ENCODE assay signal across 17 cellular contexts in genomic region chr3:196995646-196996355, GRCh38. TPM values are rescaled to one million over a fixed set of nuclear protein-coding genes. Genes with fewer than 3 reads are reported as not detected.
A peak's percentile ranks its signal among the peaks of the same experiment; 100 is the strongest.
DNase-seq lines count a peak whose midpoint lies in the region; ATAC-seq and TF ChIP-seq lines count a peak whose summit lies in the region.
"Had no signal": no experiment of that assay in that cellular context is flagged by ENCODE, and none has a peak within 500 bp of the region (broad histone marks: within the 10 kb centered on the region; RNA-seq: fewer than 3 reads in every experiment).

No MANE protein-coding gene starts in this region.

- H3K9me3 Mint-ChIP-seq in naive thymus-derived CD8-positive, alpha-beta T cell: no peaks in the 10 kb centered on the region
- H3K9me3 Mint-ChIP-seq: activated naive CD4-positive, alpha-beta T cell treated with anti-CD3 and anti-CD28 coated beads for 36 hours; T-helper 2 cell treated with Interferon-gamma antibody and Interleukin-4, amounts not matched to agents 5 μg/mL and 100 μg/mL, for 36 hours had no signal

- H3K27ac ChIP-seq in esophagus squamous epithelium (peak overlapping the region; percentile 7 to 72 (median 68)), suprapubic skin (no peak overlapping the region), stomach (no peak overlapping the region)
- H3K27ac ChIP-seq: A549, cardiac muscle cell had no signal

- no peak overlapping the region for H3K4me3 ChIP-seq in esophagus squamous epithelium
- H3K4me3 ChIP-seq in suprapubic skin: no peak overlapping the region
- H3K4me3 ChIP-seq in stomach: no peak overlapping the region
- H3K4me3 ChIP-seq: A549, cardiac muscle cell had no signal

- H3K27me3 ChIP-seq in esophagus squamous epithelium (no peaks in the 10 kb centered on the region), suprapubic skin (no peaks in the 10 kb centered on the region), stomach (no peaks in the 10 kb centered on the region)
- H3K27me3 ChIP-seq: cardiac muscle cell had no signal

- POLR2A ChIA-PET in naive thymus-derived CD8-positive, alpha-beta T cell (lab: Charles Lee): no interaction called here

- no peaks in the 10 kb centered on the region for H3K27me3 Mint-ChIP-seq in naive thymus-derived CD8-positive, alpha-beta T cell

- TF ChIP-seq CTCF in esophagus squamous epithelium (IDR thresholded peaks at IDR 0.05) (no peak), suprapubic skin (IDR thresholded peaks at IDR 0.05) (no peak), stomach (IDR thresholded peaks at IDR 0.05) (no peak)

- H3K36me3 ChIP-seq in esophagus squamous epithelium: no peaks in the 10 kb centered on the region
- no peaks in the 10 kb centered on the region for H3K36me3 ChIP-seq in suprapubic skin
- no peaks in the 10 kb centered on the region for H3K36me3 ChIP-seq in stomach
- H3K36me3 ChIP-seq: cardiac muscle cell had no signal

- WGBS in esophagus squamous epithelium, 2 donors: 61% methylated on average over 12 to 14 of the region's 14 CpGs
- WGBS in suprapubic skin: 73% methylated on average over 13 of the region's 14 CpGs
- WGBS in stomach, 5 donors: 80 to 89% (median 87%) methylated on average over 14 of the region's 14 CpGs

- no peak for ATAC-seq in activated CD4-positive, CD25-positive, alpha-beta regulatory T cell treated with anti-CD3 and anti-CD28 coated beads, Interleukin-2, amount 50 U/mL, for 24 hours
- no peak for ATAC-seq in naive thymus-derived CD8-positive, alpha-beta T cell
- ATAC-seq: A549, HCT116, right cardiac atrium had no signal

- TF ChIP-seq EP300 in suprapubic skin (IDR thresholded peaks at IDR 0.05) (no peak), stomach (IDR thresholded peaks at IDR 0.05) (no peak)

- H3K4me1 ChIP-seq in esophagus squamous epithelium: peaks cover 0 to 21% (median 7%) of the 10 kb centered on the region in 3 donors
- H3K4me1 ChIP-seq in suprapubic skin: peaks cover 8% of the 10 kb centered on the region
- H3K4me1 ChIP-seq in stomach: no peaks in the 10 kb centered on the region
- H3K4me1 ChIP-seq: A549 had no signal

- H3K4me3 Mint-ChIP-seq in naive thymus-derived CD8-positive, alpha-beta T cell: no peak overlapping the region
- H3K4me3 Mint-ChIP-seq: activated naive CD4-positive, alpha-beta T cell treated with anti-CD3 and anti-CD28 coated beads for 36 hours; T-helper 2 cell treated with Interferon-gamma antibody and Interleukin-4, amounts not matched to agents 5 μg/mL and 100 μg/mL, for 36 hours had no signal

- peaks cover 0 to under 1% (median 0%) of the 10 kb centered on the region in 4 donors for H3K4me1 Mint-ChIP-seq in naive thymus-derived CD8-positive, alpha-beta T cell

- H3K9me3 ChIP-seq in esophagus squamous epithelium (no peaks in the 10 kb centered on the region), suprapubic skin (no peaks in the 10 kb centered on the region), stomach (no peaks in the 10 kb centered on the region)
- H3K9me3 ChIP-seq: A549 had no signal

- TF ChIP-seq POLR2A in esophagus squamous epithelium (IDR thresholded peaks at IDR 0.05) (no peak), suprapubic skin (IDR thresholded peaks at IDR 0.05) (no peak), stomach (IDR thresholded peaks at IDR 0.05) (no peak)

- peak overlapping the region in 2 of 10 donors; percentile 5 to 17 for H3K27ac Mint-ChIP-seq in naive thymus-derived CD8-positive, alpha-beta T cell
- H3K27ac Mint-ChIP-seq: activated naive CD4-positive, alpha-beta T cell treated with anti-CD3 and anti-CD28 coated beads for 36 hours; T-helper 2 cell treated with Interferon-gamma antibody and Interleukin-4, amounts not matched to agents 5 μg/mL and 100 μg/mL, for 36 hours had no signal

- no peaks in the 10 kb centered on the region for H3K36me3 Mint-ChIP-seq in naive thymus-derived CD8-positive, alpha-beta T cell

- peak; percentile 17 for DNase-seq in activated CD4-positive, CD25-positive, alpha-beta regulatory T cell treated with anti-CD3 and anti-CD28 coated beads, Interleukin-2, amount 50 U/mL, for 72 hours
- DNase-seq in NCI-H2171 treated with DMSO at 0.1 percent for 48 hours (lab: John Stamatoyannopoulos, UW): peak; percentile 95
- DNase-seq in esophagus squamous epithelium (lab: John Stamatoyannopoulos, UW): no peak
- peak; percentile 31 to 47 for DNase-seq in suprapubic skin (ENCODE audit: low spot score in 2 of 2)
- DNase-seq in naive thymus-derived CD8-positive, alpha-beta T cell: no peak
- DNase-seq in stomach: no peak
- no peak for DNase-seq in activated T-cell treated with anti-CD3 and anti-CD28 coated beads, Interleukin-2, amount 50 U/mL, for 1 hour
- DNase-seq: activated CD4-positive, alpha-beta T cell treated with anti-CD3 and anti-CD28 coated beads, Interleukin-2, amount 50 U/mL, for 4 hours; activated naive CD4-positive, alpha-beta T cell treated with anti-CD3 and anti-CD28 coated beads for 36 hours; kidney glomerular epithelial cell; NCI-H446 treated with DMSO at 0.1 percent for 48 hours; right cardiac atrium had no signal

- intact Hi-C loops in esophagus squamous epithelium (cut with DNase I): no loop called here
- intact Hi-C loops in stomach (cut with DNase I; ENCODE audit: low total_unique reads): no loop called here

RNA-seq across cellular contexts. Expression of gene PIGZ, which starts 27.2 kb away (rescaled TPM):
- total RNA-seq in esophagus squamous epithelium (1 to 10 TPM; 3.4 to 8.8 (median 5.4) TPM), suprapubic skin (10 to 100 TPM; 11.0 to 17.4 (median 13.3) TPM), stomach (100 to 1,000 TPM in 1 of 5 donors, 10 to 100 TPM in 1, 1 to 10 TPM in 3; 1.2 to 125 (median 9.2) TPM)
- total RNA-seq in naive thymus-derived CD8-positive, alpha-beta T cell: under 1 TPM; 0.13 to 0.19 TPM
- under 1 TPM in 2 of 3 donors, not detected in 1; 0.32 to 0.55 TPM for polyA plus RNA-seq in naive thymus-derived CD8-positive, alpha-beta T cell
- 1 to 10 TPM; 3.0 to 5.6 (median 4.1) TPM for polyA plus RNA-seq in stomach

RNA-seq across cellular contexts. Expression of gene MELTF, which starts 33.8 kb away (rescaled TPM):
- total RNA-seq in esophagus squamous epithelium (1 to 10 TPM; 3.2 to 5.9 (median 3.9) TPM), suprapubic skin (10 to 100 TPM; 21.0 to 68.7 (median 34.4) TPM), stomach (1 to 10 TPM in 3 of 5 donors, under 1 TPM in 2; 0.45 to 4.4 (median 3.5) TPM)
- total RNA-seq in naive thymus-derived CD8-positive, alpha-beta T cell: 1 to 10 TPM in 1 of 2 experiments, under 1 TPM in 1; 0.36 to 1.2 TPM
- polyA plus RNA-seq in naive thymus-derived CD8-positive, alpha-beta T cell: under 1 TPM in 1 of 3 donors, not detected in 2; 0.12 TPM
- polyA plus RNA-seq in stomach: 1 to 10 TPM in 2 of 3 donors, under 1 TPM in 1; 0.76 to 1.8 (median 1.3) TPM

RNA-seq across cellular contexts. Expression of gene NCBP2, which starts 53.5 kb away (rescaled TPM):
- total RNA-seq in esophagus squamous epithelium (10 to 100 TPM; 21.1 to 47.0 (median 33.5) TPM), suprapubic skin (10 to 100 TPM; 27.1 to 33.0 (median 28.3) TPM), stomach (10 to 100 TPM; 15.4 to 45.4 (median 32.1) TPM)
- total RNA-seq in naive thymus-derived CD8-positive, alpha-beta T cell: 10 to 100 TPM; 80.5 to 86.4 TPM
- polyA plus RNA-seq in naive thymus-derived CD8-positive, alpha-beta T cell: 10 to 100 TPM; 54.9 to 87.0 (median 70.8) TPM
- polyA plus RNA-seq in stomach: 10 to 100 TPM; 37.4 to 52.5 (median 49.2) TPM

Comparison
In these comparisons a context has a peak if more than half of its experiments do, and no peak if none do; other contexts are left out.
1. DNase-seq: peak in activated CD4-positive, CD25-positive, alpha-beta regulatory T cell treated with anti-CD3 and anti-CD28 coated beads, Interleukin-2, amount 50 U/mL, for 72 hours (single experiment), NCI-H2171 treated with DMSO at 0.1 percent for 48 hours (single experiment) and suprapubic skin (2 of 2); none in esophagus squamous epithelium (single experiment), naive thymus-derived CD8-positive, alpha-beta T cell (0 of 10), stomach (single experiment) and activated T-cell treated with anti-CD3 and anti-CD28 coated beads, Interleukin-2, amount 50 U/mL, for 1 hour (single experiment).
2. H3K27ac ChIP-seq: peak in esophagus squamous epithelium (4 of 4); none in suprapubic skin (single experiment) and stomach (0 of 5).